1 cellular context compared by ENCODE assay signal in genomic region chr21:21184771-21185528, GRCh38.
TF ChIP-seq lines count a peak whose summit lies in the region.

No MANE protein-coding gene starts in this region.

TF ChIP-seq in IMR-90, 13 proteins besides CTCF, POLR2A, EP300 and RAD21:
- TF ChIP-seq RCOR1 (IDR thresholded peaks at IDR 0.05; ENCODE audit: insufficient replicate concordance, low read length): no peak
- TF ChIP-seq USF2 (IDR thresholded peaks at IDR 0.05; ENCODE audit: low read depth, low read length): no peak
- TF ChIP-seq ELK1 (IDR thresholded peaks at IDR 0.05; ENCODE audit: borderline replicate concordance, low read depth, low read length): no peak
- TF ChIP-seq FOS (IDR thresholded peaks at IDR 0.05; ENCODE audit: low read depth, low read length): no peak
- no peak for TF ChIP-seq NFE2L2 (IDR thresholded peaks at IDR 0.05; ENCODE audit: low read depth, low read length)
- no peak for TF ChIP-seq CEBPB (IDR thresholded peaks at IDR 0.05; ENCODE audit: low read depth, low read length)
- TF ChIP-seq MAZ (IDR thresholded peaks at IDR 0.05; ENCODE audit: borderline replicate concordance, low read depth, low read length): no peak
- TF ChIP-seq MXI1 (IDR thresholded peaks at IDR 0.05; ENCODE audit: borderline replicate concordance, low read depth, low read length): no peak
- TF ChIP-seq MAFK (IDR thresholded peaks at IDR 0.05; ENCODE audit: low read depth, low read length): no peak
- no peak for TF ChIP-seq RFX5 (IDR thresholded peaks at IDR 0.05; ENCODE audit: low read depth, low read length)
- TF ChIP-seq BHLHE40 (IDR thresholded peaks at IDR 0.05; ENCODE audit: low read depth, low read length): no peak
- no peak for TF ChIP-seq CHD1 (IDR thresholded peaks at IDR 0.05; ENCODE audit: low read depth, low read length)
- no peak for TF ChIP-seq SMC3 (IDR thresholded peaks at IDR 0.05; ENCODE audit: low read depth, low read length)
